23 cellular contexts compared by ENCODE assay signal in genomic region chr6:100595456-100595855, GRCh38.
"Had no signal": no experiment of that assay in that cellular context is flagged by ENCODE, and none has a peak within 500 bp of the region (broad histone marks: within the 10 kb centered on the region; RNA-seq: fewer than 3 reads in every experiment).

No MANE protein-coding gene starts in this region.

- H3K4me3 Mint-ChIP-seq: mesothelial cell of epicardium; naive thymus-derived CD4-positive, alpha-beta T cell; nephron; neural progenitor cell; stimulated activated memory B cell treated with anti-CD40 and anti-IgM and Interleukin-4, amounts not matched to agents 10 μg/mL and 1 μg/mL and 100 μg/mL, for 72 hours; stimulated activated naive CD8-positive, alpha-beta T cell treated with anti-CD3 and anti-CD28 coated beads, Interleukin-15, Interleukin-2, amounts not matched to agents 100 ng/mL and 50 ng/mL, for 24 hours had no signal

- H3K27me3 Mint-ChIP-seq: naive thymus-derived CD4-positive, alpha-beta T cell; stimulated activated memory B cell treated with anti-CD40 and anti-IgM and Interleukin-4, amounts not matched to agents 10 μg/mL and 1 μg/mL and 100 μg/mL, for 72 hours; stimulated activated naive CD8-positive, alpha-beta T cell treated with anti-CD3 and anti-CD28 coated beads, Interleukin-15, Interleukin-2, amounts not matched to agents 100 ng/mL and 50 ng/mL, for 24 hours had no signal

- H3K9me3 ChIP-seq: esophagus squamous epithelium, prostate gland, sigmoid colon, thyroid gland, vagina had no signal

- H3K4me3 ChIP-seq: dorsolateral prefrontal cortex, esophagus squamous epithelium, lung, neural progenitor cell, prostate gland, sigmoid colon, thyroid gland, vagina had no signal

- H3K9me3 Mint-ChIP-seq: mesothelial cell of epicardium; naive thymus-derived CD4-positive, alpha-beta T cell; nephron; neural progenitor cell; stimulated activated memory B cell treated with anti-CD40 and anti-IgM and Interleukin-4, amounts not matched to agents 10 μg/mL and 1 μg/mL and 100 μg/mL, for 72 hours; stimulated activated naive CD8-positive, alpha-beta T cell treated with anti-CD3 and anti-CD28 coated beads, Interleukin-15, Interleukin-2, amounts not matched to agents 100 ng/mL and 50 ng/mL, for 24 hours had no signal

- H3K27me3 ChIP-seq: dorsolateral prefrontal cortex, esophagus squamous epithelium, neural progenitor cell, sigmoid colon, thyroid gland, vagina had no signal

- H3K4me2 ChIP-seq: neural progenitor cell had no signal

- H3K4me1 ChIP-seq: esophagus squamous epithelium, neural progenitor cell, parathyroid adenoma, prostate gland, sigmoid colon, thyroid gland, vagina had no signal

- H3K27ac Mint-ChIP-seq: mesothelial cell of epicardium; naive thymus-derived CD4-positive, alpha-beta T cell; nephron; neural progenitor cell; stimulated activated memory B cell treated with anti-CD40 and anti-IgM and Interleukin-4, amounts not matched to agents 10 μg/mL and 1 μg/mL and 100 μg/mL, for 72 hours; stimulated activated naive CD8-positive, alpha-beta T cell treated with anti-CD3 and anti-CD28 coated beads, Interleukin-15, Interleukin-2, amounts not matched to agents 100 ng/mL and 50 ng/mL, for 24 hours had no signal

- H3K27ac ChIP-seq: esophagus squamous epithelium, neural progenitor cell, parathyroid adenoma, prostate gland, sigmoid colon, thyroid gland, vagina had no signal

- ATAC-seq: left lobe of liver; naive thymus-derived CD4-positive, alpha-beta T cell; right cardiac atrium; stimulated activated memory B cell treated with anti-CD40 and anti-IgM and Interleukin-4, amounts not matched to agents 10 μg/mL and 1 μg/mL and 100 μg/mL, for 72 hours had no signal

- DNase-seq: cerebellar nuclear complex; dorsolateral prefrontal cortex; effector CD4-positive, alpha-beta T cell; erythroblast; esophagus squamous epithelium; kidney; mesenchymal stem cell; naive thymus-derived CD4-positive, alpha-beta T cell; right cardiac atrium; sigmoid colon; stimulated activated CD4-positive, alpha-beta T cell treated with anti-CD3 and anti-CD28 coated beads, Interleukin-4, amount 100 ng/mL, for 4 hours; thyroid gland; trophoblast cell had no signal

- H3K4me1 Mint-ChIP-seq: stimulated activated memory B cell treated with anti-CD40 and anti-IgM and Interleukin-4, amounts not matched to agents 10 μg/mL and 1 μg/mL and 100 μg/mL, for 72 hours had no signal

- H3K36me3 Mint-ChIP-seq: neural progenitor cell had no signal

- H2AFZ ChIP-seq: neural progenitor cell, parathyroid adenoma had no signal

- H3K36me3 ChIP-seq: neural progenitor cell, prostate gland, thyroid gland, vagina had no signal

- H3K79me2 ChIP-seq: parathyroid adenoma had no signal

- H3K9ac ChIP-seq: neural progenitor cell, parathyroid adenoma had no signal
